Comparison of ENCODE assay signal across 25 cellular contexts in genomic region chr7:34463830-34464229, GRCh38.
DNase-seq lines count a peak whose midpoint lies in the region; ATAC-seq, FAIRE-seq and TF ChIP-seq lines count a peak whose summit lies in the region.
"Had no signal": no experiment of that assay in that cellular context is flagged by ENCODE, and none has a peak within 500 bp of the region (broad histone marks: within the 10 kb centered on the region; RNA-seq: fewer than 3 reads in every experiment).

No MANE protein-coding gene starts in this region.

- H3K27ac ChIP-seq in astrocyte (ENCODE audit: low read depth, low read length) (no peak overlapping the region), keratinocyte (ENCODE audit: control insufficient read depth, insufficient read depth, low read length) (peak overlapping the region; percentile 40)
- H3K27ac ChIP-seq: neural progenitor cell, psoas muscle had no signal

- H3K27me3 Mint-ChIP-seq in astrocyte (ENCODE audit: low read depth, unreplicated experiment) = no peaks in the 10 kb centered on the region
- H3K27me3 Mint-ChIP-seq in stimulated activated naive CD8-positive, alpha-beta T cell treated with anti-CD3 and anti-CD28 coated beads, Interleukin-15, amount 100 ng/mL, for 72 hours = no peaks in the 10 kb centered on the region
- H3K27me3 Mint-ChIP-seq: CD4-positive, alpha-beta T cell had no signal

- H4K20me1 ChIP-seq in astrocyte (ENCODE audit: insufficient read depth, low read length) (no peaks in the 10 kb centered on the region), keratinocyte (ENCODE audit: control insufficient read depth, extremely low read depth, insufficient read depth, low read length) (no peaks in the 10 kb centered on the region)

- TF ChIP-seq CTCF in astrocyte (IDR thresholded peaks at IDR 0.05; ENCODE audit: insufficient read depth, low read depth, low read length) = no peak
- TF ChIP-seq CTCF in keratinocyte (optimal IDR thresholded peaks at IDR 0.05 in 1 of 3, IDR thresholded peaks at IDR 0.05 in 1 of 3, conservative IDR thresholded peaks at IDR 0.05 in 1 of 3; ENCODE audit: extremely low read depth in 1 of 3, insufficient read depth in 2 of 3, low read length in 3 of 3) = no peak

- H3K4me2 ChIP-seq in astrocyte (ENCODE audit: low read length) = no peak overlapping the region
- peak overlapping the region; percentile 52 for H3K4me2 ChIP-seq in keratinocyte (ENCODE audit: control insufficient read depth, extremely low read depth, insufficient read depth, low read depth, low read length)
- H3K4me2 ChIP-seq: neural progenitor cell had no signal

- no peaks in the 10 kb centered on the region for H3K9me3 ChIP-seq in astrocyte (ENCODE audit: insufficient read depth, low read depth, low read length)
- no peaks in the 10 kb centered on the region for H3K9me3 ChIP-seq in keratinocyte (ENCODE audit: control insufficient read depth, low read depth, low read length)
- H3K9me3 ChIP-seq: mucosa of descending colon, psoas muscle had no signal

- H3K36me3 Mint-ChIP-seq in astrocyte (ENCODE audit: low read depth, unreplicated experiment) = no peaks in the 10 kb centered on the region
- H3K36me3 Mint-ChIP-seq: activated naive CD4-positive, alpha-beta T cell treated with anti-CD3 and anti-CD28 coated beads, Interleukin-2, amount 50 U/mL, for 72 hours; neural progenitor cell had no signal

- H3K27me3 ChIP-seq in astrocyte (ENCODE audit: insufficient read depth, low read length) (no peaks in the 10 kb centered on the region), keratinocyte (ENCODE audit: control insufficient read depth, extremely low read depth, insufficient read depth, low read length) (no peaks in the 10 kb centered on the region)
- H3K27me3 ChIP-seq: neural progenitor cell had no signal

- no peak for FAIRE-seq in astrocyte (lab: Jason Lieb, UNC)
- FAIRE-seq in keratinocyte (lab: Jason Lieb, UNC) = peak; percentile 100
- FAIRE-seq: endothelial cell of umbilical vein, small intestine, TTC549 had no signal

- no peak overlapping the region for H3K4me3 Mint-ChIP-seq in astrocyte (ENCODE audit: unreplicated experiment)
- no peak overlapping the region for H3K4me3 Mint-ChIP-seq in stimulated activated naive CD8-positive, alpha-beta T cell treated with anti-CD3 and anti-CD28 coated beads, Interleukin-15, amount 100 ng/mL, for 72 hours
- H3K4me3 Mint-ChIP-seq: activated T-helper 1 cell treated with anti-CD3 and anti-CD28 coated beads, Interleukin-12 subunit alpha, Interleukin-12 subunit beta, Interleukin-2, Interleukin-4 antibody, amounts not matched to agents 30 ng/mL and 10 ng/mL and 1 ng/mL, durations not matched to agents 14 hours and 24 hours and 36 hours; CD4-positive, alpha-beta T cell; neural progenitor cell had no signal

- in situ Hi-C loops in Caki2 (cut with HindIII; ENCODE audit: low pct_unique_long_range_greater_than_20kb, low sequenced_read_pairs) = no loop called here

- H3K4me1 ChIP-seq in astrocyte (ENCODE audit: insufficient read depth, low read length) (no peaks in the 10 kb centered on the region), keratinocyte (ENCODE audit: control insufficient read depth, extremely low read depth, insufficient read depth, low read length) (peaks cover 13% of the 10 kb centered on the region)
- H3K4me1 ChIP-seq: neural progenitor cell, psoas muscle had no signal

- DNase-seq in Caki2 (ENCODE audit: low read depth) = peak; percentile 52
- peak; percentile 11 for DNase-seq in HS-5 (ENCODE audit: low read depth)
- DNase-seq in astrocyte (ENCODE audit: low read depth) = no peak
- peak; percentile 84 for DNase-seq in keratinocyte (ENCODE audit: low read depth, low spot score)
- DNase-seq in NCI-H1694 treated with DMSO at 0.1 percent for 48 hours (lab: John Stamatoyannopoulos, UW) = no peak
- DNase-seq in SHP77 (lab: John Stamatoyannopoulos, UW) = no peak
- DNase-seq in stimulated activated naive CD8-positive, alpha-beta T cell treated with anti-CD3 and anti-CD28 coated beads, Interleukin-15, amount 100 ng/mL, for 72 hours = no peak
- DNase-seq: CD4-positive, alpha-beta T cell; cortex of kidney; DMS79 treated with DMSO at 0.1 percent for 48 hours; foreskin melanocyte; left ventricle myocardium superior; mucosa of descending colon; NCI-H1417; NCI-H82; psoas muscle; small intestine; stimulated activated CD4-positive, alpha-beta T cell treated with anti-CD3 and anti-CD28 coated beads, Interleukin-4, amount 100 ng/mL, for 4 hours had no signal

- ATAC-seq in HG02610 (IDR thresholded peaks at IDR 0.05; ENCODE audit: unreplicated experiment) = no peak
- ATAC-seq in stimulated activated naive CD8-positive, alpha-beta T cell treated with anti-CD3 and anti-CD28 coated beads, Interleukin-15, amount 100 ng/mL, for 72 hours = no peak
- ATAC-seq: activated naive CD4-positive, alpha-beta T cell treated with anti-CD3 and anti-CD28 coated beads, Interleukin-2, amount 50 U/mL, for 72 hours; left ventricle myocardium superior; mucosa of descending colon; Panc1; psoas muscle had no signal

- H2AFZ ChIP-seq in astrocyte (ENCODE audit: low read depth, low read length) (no peak overlapping the region), keratinocyte (ENCODE audit: control insufficient read depth, low read length) (peak overlapping the region; percentile 5)
- H2AFZ ChIP-seq: neural progenitor cell had no signal

- dilution Hi-C loops in keratinocyte (cut with MboI; ENCODE audit: extremely low pct_ligation_motif_present, low sequenced_read_pairs) = no loop called here

- no peaks in the 10 kb centered on the region for H3K9me1 ChIP-seq in keratinocyte (ENCODE audit: control insufficient read depth, extremely low read depth, insufficient read depth, low read length)

- no peaks in the 10 kb centered on the region for H3K79me2 ChIP-seq in astrocyte (ENCODE audit: insufficient read depth, low read length)
- H3K79me2 ChIP-seq in keratinocyte (ENCODE audit: control insufficient read depth, insufficient read depth, low read length) = no peaks in the 10 kb centered on the region

- H3K36me3 ChIP-seq in astrocyte (ENCODE audit: insufficient read depth, low read length) (no peaks in the 10 kb centered on the region), keratinocyte (ENCODE audit: control insufficient read depth in 2 of 2, extremely low read depth in 1 of 2, insufficient read depth in 2 of 2, low read length in 2 of 2) (no peaks in the 10 kb centered on the region)
- H3K36me3 ChIP-seq: neural progenitor cell had no signal

- H3K9me3 Mint-ChIP-seq in astrocyte (ENCODE audit: unreplicated experiment) = peaks cover 3% of the 10 kb centered on the region
- peaks cover 18 to 23% of the 10 kb centered on the region in 2 donors for H3K9me3 Mint-ChIP-seq in stimulated activated naive CD8-positive, alpha-beta T cell treated with anti-CD3 and anti-CD28 coated beads, Interleukin-15, amount 100 ng/mL, for 72 hours

- H3K4me1 Mint-ChIP-seq in astrocyte (ENCODE audit: low read depth, unreplicated experiment) = peaks cover 11% of the 10 kb centered on the region
- H3K4me1 Mint-ChIP-seq in stimulated activated naive CD8-positive, alpha-beta T cell treated with anti-CD3 and anti-CD28 coated beads, Interleukin-15, amount 100 ng/mL, for 72 hours = no peaks in the 10 kb centered on the region
- H3K4me1 Mint-ChIP-seq: neural progenitor cell had no signal

- peak overlapping the region; percentile 88 for H3K27ac Mint-ChIP-seq in astrocyte (ENCODE audit: unreplicated experiment)
- no peak overlapping the region for H3K27ac Mint-ChIP-seq in stimulated activated naive CD8-positive, alpha-beta T cell treated with anti-CD3 and anti-CD28 coated beads, Interleukin-15, amount 100 ng/mL, for 72 hours
- H3K27ac Mint-ChIP-seq: activated naive CD4-positive, alpha-beta T cell treated with anti-CD3 and anti-CD28 coated beads, Interleukin-2, amount 50 U/mL, for 72 hours; activated T-helper 1 cell treated with anti-CD3 and anti-CD28 coated beads, Interleukin-12 subunit alpha, Interleukin-12 subunit beta, Interleukin-2, Interleukin-4 antibody, amounts not matched to agents 30 ng/mL and 10 ng/mL and 1 ng/mL, durations not matched to agents 14 hours and 24 hours and 36 hours; CD4-positive, alpha-beta T cell; neural progenitor cell had no signal

- H3K9ac ChIP-seq in astrocyte (ENCODE audit: low read length) (no peak overlapping the region), keratinocyte (ENCODE audit: control insufficient read depth, extremely low read depth, insufficient read depth, low read length) (no peak overlapping the region)
- H3K9ac ChIP-seq: neural progenitor cell had no signal

- no peak overlapping the region for H3K4me3 ChIP-seq in astrocyte (ENCODE audit: insufficient read depth, low read depth, low read length)
- H3K4me3 ChIP-seq in keratinocyte (ENCODE audit: control insufficient read depth in 2 of 3, extremely low read depth in 1 of 3, insufficient read depth in 2 of 3, low read depth in 1 of 3, low read length in 3 of 3) = no peak overlapping the region
- H3K4me3 ChIP-seq: mucosa of descending colon, neural progenitor cell, psoas muscle had no signal

Comparison
In these comparisons a context has a peak if more than half of its experiments do, and no peak if none do; other contexts are left out.
1. DNase-seq: peak in Caki2 (single experiment), HS-5 (single experiment) and keratinocyte (single experiment); none in astrocyte (single experiment), NCI-H1694 treated with DMSO at 0.1 percent for 48 hours (single experiment), SHP77 (0 of 2) and stimulated activated naive CD8-positive, alpha-beta T cell treated with anti-CD3 and anti-CD28 coated beads, Interleukin-15, amount 100 ng/mL, for 72 hours (0 of 2).